16 cellular contexts compared by ENCODE assay signal in genomic region chr1:39570477-39571177, GRCh38.
"Had no signal": no experiment of that assay in that cellular context is flagged by ENCODE, and none has a peak within 500 bp of the region (broad histone marks: within the 10 kb centered on the region; RNA-seq: fewer than 3 reads in every experiment).

No MANE protein-coding gene starts in this region.

- H3K9me3 ChIP-seq: ascending aorta, breast epithelium, left lung, tibial artery had no signal

- H3K27ac ChIP-seq: ascending aorta, breast epithelium, coronary artery, left lung, tibial artery had no signal

- DNase-seq: activated B cell treated with CpG ODN at 0.5 μM for 24 hours; activated CD4-positive, alpha-beta memory T cell treated with anti-CD3 and anti-CD28 coated beads for 36 hours; activated CD4-positive, alpha-beta T cell treated with anti-CD3 and anti-CD28 coated beads for 4 hours; activated gamma-delta T cell; activated T-cell treated with anti-CD3 and anti-CD28 coated beads, Interleukin-2, amount 50 U/mL, for 48 hours; head of caudate nucleus; left lung; midbrain; nucleus accumbens; stimulated activated naive CD4-positive, alpha-beta T cell; substantia nigra; tibial artery had no signal

- H3K27me3 Mint-ChIP-seq: activated B cell treated with CpG ODN at 0.5 μM for 24 hours; activated CD4-positive, alpha-beta memory T cell treated with anti-CD3 and anti-CD28 coated beads for 36 hours had no signal

- H3K27ac Mint-ChIP-seq: activated B cell treated with CpG ODN at 0.5 μM for 24 hours; activated CD4-positive, alpha-beta memory T cell treated with anti-CD3 and anti-CD28 coated beads for 36 hours; nephron had no signal

- H3K4me3 Mint-ChIP-seq: activated B cell treated with CpG ODN at 0.5 μM for 24 hours; activated CD4-positive, alpha-beta memory T cell treated with anti-CD3 and anti-CD28 coated beads for 36 hours had no signal

- H3K9me3 Mint-ChIP-seq: activated B cell treated with CpG ODN at 0.5 μM for 24 hours; activated CD4-positive, alpha-beta memory T cell treated with anti-CD3 and anti-CD28 coated beads for 36 hours; nephron had no signal

- H3K4me3 ChIP-seq: ascending aorta, breast epithelium, coronary artery, left lung, tibial artery had no signal

- H3K27me3 ChIP-seq: ascending aorta, breast epithelium, left lung, tibial artery had no signal

- ATAC-seq: left lung had no signal
